ENCODE assay signal across 1 cellular context in the genomic region with DNA sequence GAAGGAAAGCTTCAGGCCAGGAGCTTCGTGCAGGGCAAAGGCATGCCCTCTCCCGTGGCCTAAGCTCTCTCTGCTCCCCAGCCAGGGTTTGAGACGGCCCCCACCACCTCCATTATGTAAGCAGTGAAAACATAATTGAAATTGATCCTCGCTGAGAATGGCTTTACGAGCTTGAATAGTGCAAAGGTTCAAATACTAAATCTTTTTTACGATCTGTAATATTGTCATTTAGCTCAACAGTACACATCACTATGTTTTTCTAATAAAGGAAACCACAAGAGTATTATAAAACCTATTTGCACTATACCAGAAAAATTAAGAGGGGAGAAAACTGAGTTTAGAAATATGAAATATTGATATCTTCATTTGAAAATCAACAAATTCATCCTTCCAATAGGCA.
TF ChIP-seq lines count a peak whose summit lies in the region.

No MANE protein-coding gene starts in this region.

TF ChIP-seq in HEK293, 187 proteins besides CTCF, POLR2A, EP300 and RAD21 (continued from another document):
- TF ChIP-seq, protein P1, sequence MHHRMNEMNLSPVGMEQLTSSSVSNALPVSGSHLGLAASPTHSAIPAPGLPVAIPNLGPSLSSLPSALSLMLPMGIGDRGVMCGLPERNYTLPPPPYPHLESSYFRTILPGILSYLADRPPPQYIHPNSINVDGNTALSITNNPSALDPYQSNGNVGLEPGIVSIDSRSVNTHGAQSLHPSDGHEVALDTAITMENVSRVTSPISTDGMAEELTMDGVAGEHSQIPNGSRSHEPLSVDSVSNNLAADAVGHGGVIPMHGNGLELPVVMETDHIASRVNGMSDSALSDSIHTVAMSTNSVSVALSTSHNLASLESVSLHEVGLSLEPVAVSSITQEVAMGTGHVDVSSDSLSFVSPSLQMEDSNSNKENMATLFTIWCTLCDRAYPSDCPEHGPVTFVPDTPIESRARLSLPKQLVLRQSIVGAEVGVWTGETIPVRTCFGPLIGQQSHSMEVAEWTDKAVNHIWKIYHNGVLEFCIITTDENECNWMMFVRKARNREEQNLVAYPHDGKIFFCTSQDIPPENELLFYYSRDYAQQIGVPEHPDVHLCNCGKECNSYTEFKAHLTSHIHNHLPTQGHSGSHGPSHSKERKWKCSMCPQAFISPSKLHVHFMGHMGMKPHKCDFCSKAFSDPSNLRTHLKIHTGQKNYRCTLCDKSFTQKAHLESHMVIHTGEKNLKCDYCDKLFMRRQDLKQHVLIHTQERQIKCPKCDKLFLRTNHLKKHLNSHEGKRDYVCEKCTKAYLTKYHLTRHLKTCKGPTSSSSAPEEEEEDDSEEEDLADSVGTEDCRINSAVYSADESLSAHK (tag by site-specific recombination; IDR thresholded peaks at IDR 0.05) = peak; percentile 57
- TF ChIP-seq, protein P2, sequence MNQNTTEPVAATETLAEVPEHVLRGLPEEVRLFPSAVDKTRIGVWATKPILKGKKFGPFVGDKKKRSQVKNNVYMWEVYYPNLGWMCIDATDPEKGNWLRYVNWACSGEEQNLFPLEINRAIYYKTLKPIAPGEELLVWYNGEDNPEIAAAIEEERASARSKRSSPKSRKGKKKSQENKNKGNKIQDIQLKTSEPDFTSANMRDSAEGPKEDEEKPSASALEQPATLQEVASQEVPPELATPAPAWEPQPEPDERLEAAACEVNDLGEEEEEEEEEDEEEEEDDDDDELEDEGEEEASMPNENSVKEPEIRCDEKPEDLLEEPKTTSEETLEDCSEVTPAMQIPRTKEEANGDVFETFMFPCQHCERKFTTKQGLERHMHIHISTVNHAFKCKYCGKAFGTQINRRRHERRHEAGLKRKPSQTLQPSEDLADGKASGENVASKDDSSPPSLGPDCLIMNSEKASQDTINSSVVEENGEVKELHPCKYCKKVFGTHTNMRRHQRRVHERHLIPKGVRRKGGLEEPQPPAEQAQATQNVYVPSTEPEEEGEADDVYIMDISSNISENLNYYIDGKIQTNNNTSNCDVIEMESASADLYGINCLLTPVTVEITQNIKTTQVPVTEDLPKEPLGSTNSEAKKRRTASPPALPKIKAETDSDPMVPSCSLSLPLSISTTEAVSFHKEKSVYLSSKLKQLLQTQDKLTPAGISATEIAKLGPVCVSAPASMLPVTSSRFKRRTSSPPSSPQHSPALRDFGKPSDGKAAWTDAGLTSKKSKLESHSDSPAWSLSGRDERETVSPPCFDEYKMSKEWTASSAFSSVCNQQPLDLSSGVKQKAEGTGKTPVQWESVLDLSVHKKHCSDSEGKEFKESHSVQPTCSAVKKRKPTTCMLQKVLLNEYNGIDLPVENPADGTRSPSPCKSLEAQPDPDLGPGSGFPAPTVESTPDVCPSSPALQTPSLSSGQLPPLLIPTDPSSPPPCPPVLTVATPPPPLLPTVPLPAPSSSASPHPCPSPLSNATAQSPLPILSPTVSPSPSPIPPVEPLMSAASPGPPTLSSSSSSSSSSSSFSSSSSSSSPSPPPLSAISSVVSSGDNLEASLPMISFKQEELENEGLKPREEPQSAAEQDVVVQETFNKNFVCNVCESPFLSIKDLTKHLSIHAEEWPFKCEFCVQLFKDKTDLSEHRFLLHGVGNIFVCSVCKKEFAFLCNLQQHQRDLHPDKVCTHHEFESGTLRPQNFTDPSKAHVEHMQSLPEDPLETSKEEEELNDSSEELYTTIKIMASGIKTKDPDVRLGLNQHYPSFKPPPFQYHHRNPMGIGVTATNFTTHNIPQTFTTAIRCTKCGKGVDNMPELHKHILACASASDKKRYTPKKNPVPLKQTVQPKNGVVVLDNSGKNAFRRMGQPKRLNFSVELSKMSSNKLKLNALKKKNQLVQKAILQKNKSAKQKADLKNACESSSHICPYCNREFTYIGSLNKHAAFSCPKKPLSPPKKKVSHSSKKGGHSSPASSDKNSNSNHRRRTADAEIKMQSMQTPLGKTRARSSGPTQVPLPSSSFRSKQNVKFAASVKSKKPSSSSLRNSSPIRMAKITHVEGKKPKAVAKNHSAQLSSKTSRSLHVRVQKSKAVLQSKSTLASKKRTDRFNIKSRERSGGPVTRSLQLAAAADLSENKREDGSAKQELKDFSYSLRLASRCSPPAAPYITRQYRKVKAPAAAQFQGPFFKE (tag by site-specific recombination; IDR thresholded peaks at IDR 0.05; ENCODE audit: borderline replicate concordance) = no peak
- no peak for TF ChIP-seq ZNF549 (tag by site-specific recombination; IDR thresholded peaks at IDR 0.05)
- no peak for TF ChIP-seq ZNF596 (tag by site-specific recombination; IDR thresholded peaks at IDR 0.05)
- TF ChIP-seq, protein P3, sequence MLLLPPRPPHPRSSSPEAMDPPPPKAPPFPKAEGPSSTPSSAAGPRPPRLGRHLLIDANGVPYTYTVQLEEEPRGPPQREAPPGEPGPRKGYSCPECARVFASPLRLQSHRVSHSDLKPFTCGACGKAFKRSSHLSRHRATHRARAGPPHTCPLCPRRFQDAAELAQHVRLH (tag by site-specific recombination; IDR thresholded peaks at IDR 0.05) = 0 out of 2 replicates have a peak, but pooled peaks have one; percentile 25
- no peak for TF ChIP-seq PRDM1 (tag by site-specific recombination; IDR thresholded peaks at IDR 0.05)
- TF ChIP-seq, protein P4, sequence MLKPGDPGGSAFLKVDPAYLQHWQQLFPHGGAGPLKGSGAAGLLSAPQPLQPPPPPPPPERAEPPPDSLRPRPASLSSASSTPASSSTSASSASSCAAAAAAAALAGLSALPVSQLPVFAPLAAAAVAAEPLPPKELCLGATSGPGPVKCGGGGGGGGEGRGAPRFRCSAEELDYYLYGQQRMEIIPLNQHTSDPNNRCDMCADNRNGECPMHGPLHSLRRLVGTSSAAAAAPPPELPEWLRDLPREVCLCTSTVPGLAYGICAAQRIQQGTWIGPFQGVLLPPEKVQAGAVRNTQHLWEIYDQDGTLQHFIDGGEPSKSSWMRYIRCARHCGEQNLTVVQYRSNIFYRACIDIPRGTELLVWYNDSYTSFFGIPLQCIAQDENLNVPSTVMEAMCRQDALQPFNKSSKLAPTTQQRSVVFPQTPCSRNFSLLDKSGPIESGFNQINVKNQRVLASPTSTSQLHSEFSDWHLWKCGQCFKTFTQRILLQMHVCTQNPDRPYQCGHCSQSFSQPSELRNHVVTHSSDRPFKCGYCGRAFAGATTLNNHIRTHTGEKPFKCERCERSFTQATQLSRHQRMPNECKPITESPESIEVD (tag by site-specific recombination; IDR thresholded peaks at IDR 0.05) = peak; percentile 80
- TF ChIP-seq, protein P5, sequence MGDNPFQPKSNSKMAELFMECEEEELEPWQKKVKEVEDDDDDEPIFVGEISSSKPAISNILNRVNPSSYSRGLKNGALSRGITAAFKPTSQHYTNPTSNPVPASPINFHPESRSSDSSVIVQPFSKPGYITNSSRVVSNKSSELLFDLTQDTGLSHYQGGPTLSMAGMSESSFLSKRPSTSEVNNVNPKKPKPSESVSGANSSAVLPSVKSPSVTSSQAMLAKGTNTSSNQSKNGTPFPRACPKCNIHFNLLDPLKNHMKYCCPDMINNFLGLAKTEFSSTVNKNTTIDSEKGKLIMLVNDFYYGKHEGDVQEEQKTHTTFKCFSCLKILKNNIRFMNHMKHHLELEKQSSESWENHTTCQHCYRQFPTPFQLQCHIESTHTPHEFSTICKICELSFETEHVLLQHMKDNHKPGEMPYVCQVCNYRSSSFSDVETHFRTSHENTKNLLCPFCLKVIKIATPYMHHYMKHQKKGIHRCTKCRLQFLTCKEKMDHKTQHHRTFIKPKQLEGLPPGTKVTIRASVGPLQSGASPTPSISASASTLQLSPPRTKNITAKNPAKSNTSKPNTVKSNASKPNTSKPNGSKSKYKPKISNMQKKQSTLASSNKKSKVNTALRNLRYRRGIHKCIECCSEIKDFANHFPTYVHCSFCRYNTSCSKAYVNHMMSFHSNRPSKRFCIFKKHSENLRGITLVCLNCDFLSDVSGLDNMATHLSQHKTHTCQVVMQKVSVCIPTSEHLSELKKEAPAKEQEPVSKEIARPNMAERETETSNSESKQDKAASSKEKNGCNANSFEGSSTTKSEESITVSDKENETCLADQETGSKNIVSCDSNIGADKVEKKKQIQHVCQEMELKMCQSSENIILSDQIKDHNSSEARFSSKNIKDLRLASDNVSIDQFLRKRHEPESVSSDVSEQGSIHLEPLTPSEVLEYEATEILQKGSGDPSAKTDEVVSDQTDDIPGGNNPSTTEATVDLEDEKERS (tag by site-specific recombination; IDR thresholded peaks at IDR 0.05) = no peak
- no peak for TF ChIP-seq OVOL3 (tag by site-specific recombination; IDR thresholded peaks at IDR 0.05)
- TF ChIP-seq ZNF629 (tag by site-specific recombination; IDR thresholded peaks at IDR 0.05) = 0 out of 2 replicates have a peak, but pooled peaks have one; percentile 14
- no peak for TF ChIP-seq HOXC10 (CRISPR knock-in tag; IDR thresholded peaks at IDR 0.05)
- TF ChIP-seq ZNF785 (tag by site-specific recombination; IDR thresholded peaks at IDR 0.05) = no peak
- no peak for TF ChIP-seq ZNF324 (tag by site-specific recombination; IDR thresholded peaks at IDR 0.05)
- no peak for TF ChIP-seq GLIS2 (tag by site-specific recombination; IDR thresholded peaks at IDR 0.05)
